1 cellular context compared by ENCODE assay signal in genomic region chr17:81910840-81911276, GRCh38.
A peak's percentile ranks its signal among the peaks of the same experiment; 100 is the strongest.
TF ChIP-seq lines count a peak whose summit lies in the region.

No MANE protein-coding gene starts in this region.

TF ChIP-seq in A549, 52 proteins besides CTCF, POLR2A, EP300 and RAD21:
- TF ChIP-seq EHF (CRISPR knock-in tag; IDR thresholded peaks at IDR 0.05) (no peak), RNF2 (IDR thresholded peaks at IDR 0.05; ENCODE audit: borderline replicate concordance, low read depth) (0 out of 2 replicates have a peak, but pooled peaks have one; percentile 29), ZSCAN20 (CRISPR knock-in tag; IDR thresholded peaks at IDR 0.05) (no peak), USF2 (IDR thresholded peaks at IDR 0.05) (no peak), KDM1A (IDR thresholded peaks at IDR 0.05; ENCODE audit: low read depth) (no peak), NPAS2 (CRISPR knock-in tag; IDR thresholded peaks at IDR 0.05; ENCODE audit: borderline replicate concordance) (no peak), HDAC2 (IDR thresholded peaks at IDR 0.05) (no peak), FOXS1 (CRISPR knock-in tag; IDR thresholded peaks at IDR 0.05) (no peak), MYC (IDR thresholded peaks at IDR 0.05; ENCODE audit: borderline replicate concordance, low read length) (no peak), SREBF2 (IDR thresholded peaks at IDR 0.05) (no peak), MAX (IDR thresholded peaks at IDR 0.05) (0 out of 2 replicates have a peak, but pooled peaks have one; percentile 9), TP53 (CRISPR knock-in tag; IDR thresholded peaks at IDR 0.05) (no peak), BHLHE40 (IDR thresholded peaks at IDR 0.05; ENCODE audit: low read depth, low read length) (no peak), PBX3 (IDR thresholded peaks at IDR 0.05) (0 out of 2 replicates have a peak, but pooled peaks have one; percentile 6), CHD4 (IDR thresholded peaks at IDR 0.05; ENCODE audit: borderline replicate concordance) (no peak), ZFP36 (IDR thresholded peaks at IDR 0.05; ENCODE audit: borderline replicate concordance, partially characterized antibody) (no peak), HEYL (CRISPR knock-in tag; IDR thresholded peaks at IDR 0.05) (no peak), ZNF302 (CRISPR knock-in tag; IDR thresholded peaks at IDR 0.05) (no peak)
